1 cellular context compared by ENCODE assay signal in genomic region chr2:95158891-95159619, GRCh38.
TF ChIP-seq lines count a peak whose summit lies in the region.

No MANE protein-coding gene starts in this region.

TF ChIP-seq in endothelial cell of umbilical vein, 7 proteins besides CTCF, POLR2A, EP300 and RAD21:
- no peak for TF ChIP-seq FOS (IDR thresholded peaks at IDR 0.05; ENCODE audit: borderline replicate concordance, insufficient read depth, low read length)
- no peak for TF ChIP-seq JUN (IDR thresholded peaks at IDR 0.05; ENCODE audit: borderline replicate concordance, insufficient read depth, insufficient read length, low read depth)
- TF ChIP-seq GATA2 (IDR thresholded peaks at IDR 0.05; ENCODE audit: insufficient read depth, insufficient read length, low read depth, low read length) = no peak
